ENCODE assay signal across 13 cellular contexts in the genomic region with DNA sequence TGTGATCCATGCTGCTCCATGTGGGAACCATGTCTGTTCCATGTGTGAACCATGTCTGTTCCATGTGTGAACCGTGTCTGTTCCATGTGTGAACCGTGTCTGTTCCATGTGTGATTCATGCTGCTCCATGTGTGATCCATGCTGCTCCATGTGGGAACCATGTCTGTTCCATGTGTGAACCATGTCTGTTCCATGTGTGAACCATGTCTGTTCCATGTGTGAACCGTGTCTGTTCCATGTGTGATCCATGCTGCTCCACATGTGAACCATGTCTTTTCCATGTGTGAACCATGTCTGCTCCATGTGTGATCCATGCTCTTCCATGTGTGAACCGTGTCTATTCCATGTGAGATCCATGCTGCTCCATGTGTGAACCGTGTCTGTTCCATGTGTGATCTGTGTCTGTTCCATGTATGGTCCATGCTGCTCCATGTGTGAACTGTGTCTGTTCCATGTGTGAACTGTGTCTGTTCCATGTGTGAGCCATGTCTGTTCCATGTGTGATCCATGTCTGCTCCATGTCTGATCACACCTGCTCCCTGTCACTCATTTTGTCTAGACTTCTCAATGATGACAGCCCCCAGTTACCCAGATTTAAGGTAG. TPM values are rescaled to one million over a fixed set of nuclear protein-coding genes. Genes with fewer than 3 reads are reported as not detected.
A peak's percentile ranks its signal among the peaks of the same experiment; 100 is the strongest.
DNase-seq lines count a peak whose midpoint lies in the region; FAIRE-seq and TF ChIP-seq lines count a peak whose summit lies in the region.
"Not testable (repeated sequence)": the region's sequence is repeated elsewhere in the genome, so short reads cannot be mapped to it uniquely, and the experiment has no call there.
"Had no signal": no experiment of that assay in that cellular context is flagged by ENCODE, and none has a peak within 500 bp of the region (broad histone marks: within the 10 kb centered on the region; RNA-seq: fewer than 3 reads in every experiment).

No MANE protein-coding gene starts in this region.

- TF ChIP-seq POLR2A in H1 (IDR thresholded peaks at IDR 0.05; ENCODE audit: control extremely low read depth in 1 of 2, low read depth in 2 of 2, low read length in 2 of 2), result not testable (repeated sequence)

- H3K27me3 ChIP-seq in H1 (replicated peaks in 1 of 4; ENCODE audit: control insufficient read depth in 3 of 4, extremely low read depth in 1 of 4, insufficient read depth in 3 of 4, low read length in 3 of 4), result not testable (repeated sequence)

- peak overlapping the region; percentile 84; the same call in 1 of the 2 replicates for H2BK12ac ChIP-seq in H1 (ENCODE audit: low read depth, low read length)

- not testable (repeated sequence) for H3K9me3 Mint-ChIP-seq in T-helper 2 cell treated with Interferon-gamma antibody and Interleukin-4, amounts not matched to agents 5 μg/mL and 100 μg/mL, for 36 hours; activated CD4-positive, alpha-beta T cell treated with anti-CD3 and anti-CD28 coated beads, Interleukin-2, amount 10 ng/mL, durations not matched to agents 7 days and 5 days; activated naive CD8-positive, alpha-beta T cell (ENCODE audit: low read depth); progenitor cell of endocrine pancreas (ENCODE audit: low read depth)

- H3K9me3 ChIP-seq in H1 (ENCODE audit: insufficient read depth in 2 of 2, low read depth in 1 of 2, low read length in 1 of 2), result not testable (repeated sequence)

- H3K36me3 Mint-ChIP-seq in T-helper 2 cell treated with Interferon-gamma antibody and Interleukin-4, amounts not matched to agents 5 μg/mL and 100 μg/mL, for 36 hours (ENCODE audit: low read depth); activated CD4-positive, alpha-beta T cell treated with anti-CD3 and anti-CD28 coated beads, Interleukin-2, amount 10 ng/mL, durations not matched to agents 7 days and 5 days (ENCODE audit: low read depth); activated naive CD8-positive, alpha-beta T cell; progenitor cell of endocrine pancreas (ENCODE audit: insufficient read depth): not testable (repeated sequence)

- not testable (repeated sequence) for H4K5ac ChIP-seq in H1 (ENCODE audit: insufficient read length, low read depth, low read length)

- H3K14ac ChIP-seq in H1 (ENCODE audit: insufficient read length), result not testable (repeated sequence)

- H3K23ac ChIP-seq in H1 (ENCODE audit: insufficient read length), result not testable (repeated sequence)

- not testable (repeated sequence) for H3K18ac ChIP-seq in H1 (ENCODE audit: extremely low read depth, low read length)

- POLR2A ChIA-PET in activated CD4-positive, alpha-beta T cell treated with anti-CD3 and anti-CD28 coated beads, Interleukin-2, amount 10 ng/mL, durations not matched to agents 7 days and 5 days (lab: Charles Lee), result not testable (repeated sequence)
- POLR2A ChIA-PET in H1 (lab: Charles Lee; ENCODE audit: partially characterized antibody), result interaction anchor here (1.9 to 2.1 kb wide), 2 partner anchors 10 to 114 kb away, joined by 4 to 6 read pairs; a partner anchor contains a TSS

- peak overlapping the region; percentile 81; the same call in 1 of the 2 replicates for H2BK15ac ChIP-seq in H1 (ENCODE audit: low read length)

- not testable (repeated sequence) for H3K23me2 ChIP-seq in H1 (ENCODE audit: low read depth, low read length)

- H4K20me1 ChIP-seq in H1 (replicated peaks in 1 of 2; ENCODE audit: control insufficient read depth in 1 of 2, insufficient read depth in 2 of 2, low read length in 2 of 2), result not testable (repeated sequence)

- H3K36me3 ChIP-seq in H1 (ENCODE audit: control insufficient read depth in 2 of 4, insufficient read depth in 4 of 4, low read length in 3 of 4), result not testable (repeated sequence)

- WGBS in H1 (ENCODE audit: extremely low coverage in 1 of 2, insufficient coverage in 1 of 2, insufficient read length in 1 of 2, insufficient replicate concordance in 2 of 2, low coverage in 1 of 2, low lambda C conversion rate in 2 of 2, missing lambda C conversion rate in 1 of 2), 2 experiments, result 93% methylated on average over 5 of the region's 5 CpGs; no CpG with 5 or more reads in 1 of the 2 experiments

- H3K4me3 ChIP-seq in H1 (ENCODE audit: extremely low read depth in 1 of 4, insufficient read depth in 2 of 4, low read depth in 3 of 4, low read length in 4 of 4), result not testable (repeated sequence)

- H3K4me3 Mint-ChIP-seq in T-helper 2 cell treated with Interferon-gamma antibody and Interleukin-4, amounts not matched to agents 5 μg/mL and 100 μg/mL, for 36 hours; activated CD4-positive, alpha-beta T cell treated with anti-CD3 and anti-CD28 coated beads, Interleukin-2, amount 10 ng/mL, durations not matched to agents 7 days and 5 days; activated naive CD8-positive, alpha-beta T cell; progenitor cell of endocrine pancreas (ENCODE audit: low read depth): not testable (repeated sequence)

- peak overlapping the region; percentile 99; the same call in 1 of the 2 replicates for H2AK5ac ChIP-seq in H1 (ENCODE audit: low read depth, low read length)

- peaks cover 3 to 22% (median 13%) of the 10 kb centered on the region in 4 experiments for H3K4me1 ChIP-seq in H1 (replicated peaks in 1 of 4; ENCODE audit: control insufficient read depth in 3 of 4, insufficient read depth in 4 of 4, low read length in 3 of 4)

- not testable (repeated sequence) for TF ChIP-seq RAD21 in H1 (IDR thresholded peaks at IDR 0.05 in 1 of 2, conservative IDR thresholded peaks at IDR 0.05 in 1 of 2; ENCODE audit: low read depth in 2 of 2, low read length in 2 of 2)

- H2BK120ac ChIP-seq in H1 (replicated peaks; ENCODE audit: low read depth, low read length), result not testable (repeated sequence)

- not testable (repeated sequence) for TF ChIP-seq CTCF in H1 (IDR thresholded peaks at IDR 0.05; ENCODE audit: control extremely low read depth in 1 of 3, insufficient read depth in 1 of 3, low read depth in 1 of 3, low read length in 3 of 3); progenitor cell of endocrine pancreas (IDR thresholded peaks at IDR 0.05; ENCODE audit: unreplicated experiment)

- not testable (repeated sequence) for H3K4ac ChIP-seq in H1 (replicated peaks; ENCODE audit: insufficient read length, low read depth, low read length)

- H2BK20ac ChIP-seq in H1 (ENCODE audit: low read length), result peak overlapping the region; percentile 96; the same call in 1 of the 2 replicates

- not testable (repeated sequence) for H3K56ac ChIP-seq in H1 (replicated peaks; ENCODE audit: insufficient read length, low read depth, low read length)

- CTCF ChIA-PET in activated CD4-positive, alpha-beta T cell treated with anti-CD3 and anti-CD28 coated beads, Interleukin-2, amount 10 ng/mL, durations not matched to agents 7 days and 5 days (lab: Charles Lee), result interaction anchor here (1.2 to 1.4 kb wide), 3 partner anchors 8 to 100 kb away, joined by 3 to 8 read pairs (median 6); no protein-coding TSS in a partner anchor
- CTCF ChIA-PET in H1 (lab: Charles Lee; ENCODE audit: partially characterized antibody), result interaction anchor here (1.7 kb wide), 1 partner anchor 26 kb away, joined by 5 read pairs; no protein-coding TSS in a partner anchor

- not testable (repeated sequence) for H3K27ac ChIP-seq in H1 (ENCODE audit: low read depth, low read length)

- FAIRE-seq in H1 (lab: Jason Lieb, UNC), result not testable (repeated sequence)

- H3K79me2 ChIP-seq in H1 (ENCODE audit: control insufficient read depth in 1 of 2, insufficient read depth in 2 of 2, low read length in 2 of 2), result not testable (repeated sequence)

- TF ChIP-seq EP300 in H1 (IDR thresholded peaks at IDR 0.05; ENCODE audit: borderline replicate concordance in 1 of 2, low read depth in 2 of 2, low read length in 2 of 2), result not testable (repeated sequence)

- not testable (repeated sequence) for H2BK5ac ChIP-seq in H1 (ENCODE audit: low read depth, low read length)

- not testable (repeated sequence) for H4K91ac ChIP-seq in H1 (replicated peaks; ENCODE audit: insufficient read length, low read length)

- not testable (repeated sequence) for DNase-seq in T-helper 2 cell treated with Interferon-gamma antibody and Interleukin-4, amounts not matched to agents 5 μg/mL and 100 μg/mL, for 36 hours (ENCODE audit: low spot score); activated CD4-positive, alpha-beta T cell treated with anti-CD3 and anti-CD28 coated beads, Interleukin-2, amount 10 ng/mL, durations not matched to agents 7 days and 5 days; H1 (ENCODE audit: low read depth in 1 of 2, low spot score in 2 of 2); progenitor cell of endocrine pancreas (ENCODE audit: low spot score, unreplicated experiment)

- peak overlapping the region; percentile 1 for H3K27ac Mint-ChIP-seq in T-helper 2 cell treated with Interferon-gamma antibody and Interleukin-4, amounts not matched to agents 5 μg/mL and 100 μg/mL, for 36 hours
- peak overlapping the region; percentile 31 for H3K27ac Mint-ChIP-seq in activated CD4-positive, alpha-beta T cell treated with anti-CD3 and anti-CD28 coated beads, Interleukin-2, amount 10 ng/mL, durations not matched to agents 7 days and 5 days
- H3K27ac Mint-ChIP-seq in activated naive CD8-positive, alpha-beta T cell, result peak overlapping the region; percentile 29
- peak overlapping the region; percentile 62 for H3K27ac Mint-ChIP-seq in progenitor cell of endocrine pancreas

- not testable (repeated sequence) for H3K27me3 Mint-ChIP-seq in T-helper 2 cell treated with Interferon-gamma antibody and Interleukin-4, amounts not matched to agents 5 μg/mL and 100 μg/mL, for 36 hours (ENCODE audit: low read depth); activated CD4-positive, alpha-beta T cell treated with anti-CD3 and anti-CD28 coated beads, Interleukin-2, amount 10 ng/mL, durations not matched to agents 7 days and 5 days; activated naive CD8-positive, alpha-beta T cell
- peaks cover 25% of the 10 kb centered on the region for H3K27me3 Mint-ChIP-seq in progenitor cell of endocrine pancreas

- not testable (repeated sequence) for H2AFZ ChIP-seq in H1 (ENCODE audit: low read length)

- not testable (repeated sequence) for H3K4me2 ChIP-seq in H1 (ENCODE audit: insufficient read depth in 1 of 2, low read depth in 2 of 2, low read length in 2 of 2)

- H4K8ac ChIP-seq in H1 (ENCODE audit: extremely low read depth, insufficient read depth, low read length), result not testable (repeated sequence)

- not testable (repeated sequence) for H3K9ac ChIP-seq in H1 (replicated peaks in 1 of 4; ENCODE audit: extremely low read depth in 1 of 4, low read depth in 3 of 4, low read length in 3 of 4)

- peaks cover 24% of the 10 kb centered on the region for H3K4me1 Mint-ChIP-seq in T-helper 2 cell treated with Interferon-gamma antibody and Interleukin-4, amounts not matched to agents 5 μg/mL and 100 μg/mL, for 36 hours (ENCODE audit: low read depth)
- H3K4me1 Mint-ChIP-seq in activated CD4-positive, alpha-beta T cell treated with anti-CD3 and anti-CD28 coated beads, Interleukin-2, amount 10 ng/mL, durations not matched to agents 7 days and 5 days, result peaks cover 15% of the 10 kb centered on the region
- peaks cover 32% of the 10 kb centered on the region for H3K4me1 Mint-ChIP-seq in activated naive CD8-positive, alpha-beta T cell (ENCODE audit: low read depth)
- peaks cover 42% of the 10 kb centered on the region for H3K4me1 Mint-ChIP-seq in progenitor cell of endocrine pancreas (ENCODE audit: low read depth)

- not testable (repeated sequence) for H3K79me1 ChIP-seq in H1 (ENCODE audit: low read depth, low read length)

RNA-seq across cellular contexts. Expression of a gene that starts 10.2 kb away (rescaled TPM):
- total RNA-seq in activated CD4-positive, alpha-beta T cell treated with anti-CD3 and anti-CD28 coated beads, Interleukin-2, amount 10 ng/mL, durations not matched to agents 7 days and 5 days, result 10 to 100 TPM; 73.1 to 77.1 TPM
- total RNA-seq in H1 (2021; fragmentation: NEBNext Ultra II Directional; extraction: Animal tissue kit (Norgen Biotek cat#: 25700)), result 327 and 341 TPM in 2 replicates
- 68.2 and 161 TPM in 2 replicates for polyA plus RNA-seq in H1 (2011; rRNA removed)
- polyA plus RNA-seq in H1 (2011; cell fraction: cytosol; rRNA removed), result 65.1 TPM
- polyA plus RNA-seq in H1 (2011; cell fraction: nucleus; rRNA removed), result 122 TPM
- polyA plus RNA-seq in H1 (2012, experiment 1 of 2), result 126 to 176 TPM (median 151 TPM) in 4 replicates
- polyA plus RNA-seq in H1 (2012, experiment 2 of 2), result 202 TPM
- 316 TPM for polyA plus RNA-seq in H1 (2013, experiment 1 of 2)
- polyA plus RNA-seq in H1 (2013, experiment 2 of 2), result 381 TPM
- 34.4 and 63.7 TPM in 2 replicates for polyA minus RNA-seq in H1 (2011; rRNA and poly(A)+ RNA removed)
- 84.2 TPM for polyA minus RNA-seq in H1 (2011; cell fraction: cytosol; rRNA and poly(A)+ RNA removed)
- polyA minus RNA-seq in H1 (2011; cell fraction: nucleus; rRNA and poly(A)+ RNA removed), result 42.4 TPM
- 42.2 and 51.5 TPM in 2 replicates for total RNA-seq in progenitor cell of endocrine pancreas

RNA-seq across cellular contexts. Expression of a gene that starts 56.8 kb away (rescaled TPM):
- total RNA-seq in activated CD4-positive, alpha-beta T cell treated with anti-CD3 and anti-CD28 coated beads, Interleukin-2, amount 10 ng/mL, durations not matched to agents 7 days and 5 days, result not detected
- not detected in 2 replicates for total RNA-seq in H1 (2021; fragmentation: NEBNext Ultra II Directional; extraction: Animal tissue kit (Norgen Biotek cat#: 25700))
- polyA plus RNA-seq in H1 (2011; rRNA removed), result not detected in 2 replicates
- not detected for polyA plus RNA-seq in H1 (2011; cell fraction: cytosol; rRNA removed)
- polyA plus RNA-seq in H1 (2011; cell fraction: nucleus; rRNA removed), result not detected
- polyA plus RNA-seq in H1 (2012, experiment 1 of 2), result not detected in 4 replicates
- not detected for polyA plus RNA-seq in H1 (2012, experiment 2 of 2)
- polyA plus RNA-seq in H1 (2013, experiment 1 of 2), result under 0.01 TPM
- not detected for polyA plus RNA-seq in H1 (2013, experiment 2 of 2)
- not detected in 2 replicates for polyA minus RNA-seq in H1 (2011; rRNA and poly(A)+ RNA removed)
- not detected for polyA minus RNA-seq in H1 (2011; cell fraction: cytosol; rRNA and poly(A)+ RNA removed)
- not detected for polyA minus RNA-seq in H1 (2011; cell fraction: nucleus; rRNA and poly(A)+ RNA removed)
- 0.36 TPM in 1 of 2 replicates, not detected in the other for total RNA-seq in progenitor cell of endocrine pancreas
- total RNA-seq: A172; A673; Calu3; CD4-positive, alpha-beta memory T cell; Daoy; G401; GM23338 had no signal
- polyA plus RNA-seq: BJ; CD4-positive, alpha-beta memory T cell; GM23338 had no signal

Comparison
In these comparisons a context has a peak if more than half of its experiments do, and no peak if none do; other contexts are left out.
1. H3K27ac Mint-ChIP-seq: peak in every context shown above with its lines; median percentile 62 in progenitor cell of endocrine pancreas; 31 in activated CD4-positive, alpha-beta T cell treated with anti-CD3 and anti-CD28 coated beads, Interleukin-2, amount 10 ng/mL, durations not matched to agents 7 days and 5 days; 29 in activated naive CD8-positive, alpha-beta T cell; 1 in T-helper 2 cell treated with Interferon-gamma antibody and Interleukin-4, amounts not matched to agents 5 μg/mL and 100 μg/mL, for 36 hours.